ENCODE assay signal across 1 cellular context in the genomic region with DNA sequence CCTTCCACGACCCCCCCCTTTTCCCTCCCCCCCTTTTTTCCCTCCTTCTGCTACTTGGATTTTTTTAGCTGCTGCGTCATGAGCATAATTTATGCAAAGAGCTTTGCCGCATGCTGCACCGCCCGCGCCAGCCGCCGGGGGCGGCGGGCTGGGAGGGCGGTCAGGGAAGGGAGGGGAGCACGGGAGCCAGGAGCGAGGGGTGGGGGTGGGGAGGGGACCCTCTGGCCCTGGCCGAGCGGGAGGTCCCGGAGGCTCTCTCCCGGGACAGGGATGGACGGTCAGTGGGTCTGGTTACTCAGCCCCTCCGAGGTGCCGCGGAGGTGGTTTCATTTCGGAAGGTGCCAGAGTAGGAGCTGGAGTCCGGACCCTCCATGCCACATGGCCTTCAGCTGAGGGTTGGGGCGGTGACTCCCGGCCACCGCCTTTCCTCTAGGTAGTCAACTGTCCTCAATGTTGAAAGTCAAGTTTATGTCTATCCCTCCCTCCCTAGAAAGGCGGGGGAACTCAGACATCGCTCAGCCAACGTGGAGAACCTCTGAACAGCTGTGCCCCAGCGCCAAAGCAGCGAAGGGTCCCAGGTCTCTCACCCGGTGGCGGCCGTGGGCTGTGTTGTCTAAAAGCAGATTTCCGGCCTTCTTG.
A peak's percentile ranks its signal among the peaks of the same experiment; 100 is the strongest.
TF ChIP-seq lines count a peak whose summit lies in the region.

Gene POU6F1 (minus strand): TSS at position 95 of the 639 bp plus-strand sequence. CDS start 11,226 bp downstream, outside the sequence.

TF ChIP-seq in GM12878, 131 proteins besides CTCF, POLR2A, EP300 and RAD21 (continued from another document and continues in another):
- no peak for TF ChIP-seq NKRF (conservative IDR thresholded peaks at IDR 0.05)
- TF ChIP-seq FOXM1 (IDR thresholded peaks at IDR 0.05; ENCODE audit: low read depth, low read length), result no peak
- no peak for TF ChIP-seq MTA3 (IDR thresholded peaks at IDR 0.05; ENCODE audit: borderline replicate concordance, low read length)
- no peak for TF ChIP-seq ZNF24 (IDR thresholded peaks at IDR 0.05)
- TF ChIP-seq, protein P1, sequence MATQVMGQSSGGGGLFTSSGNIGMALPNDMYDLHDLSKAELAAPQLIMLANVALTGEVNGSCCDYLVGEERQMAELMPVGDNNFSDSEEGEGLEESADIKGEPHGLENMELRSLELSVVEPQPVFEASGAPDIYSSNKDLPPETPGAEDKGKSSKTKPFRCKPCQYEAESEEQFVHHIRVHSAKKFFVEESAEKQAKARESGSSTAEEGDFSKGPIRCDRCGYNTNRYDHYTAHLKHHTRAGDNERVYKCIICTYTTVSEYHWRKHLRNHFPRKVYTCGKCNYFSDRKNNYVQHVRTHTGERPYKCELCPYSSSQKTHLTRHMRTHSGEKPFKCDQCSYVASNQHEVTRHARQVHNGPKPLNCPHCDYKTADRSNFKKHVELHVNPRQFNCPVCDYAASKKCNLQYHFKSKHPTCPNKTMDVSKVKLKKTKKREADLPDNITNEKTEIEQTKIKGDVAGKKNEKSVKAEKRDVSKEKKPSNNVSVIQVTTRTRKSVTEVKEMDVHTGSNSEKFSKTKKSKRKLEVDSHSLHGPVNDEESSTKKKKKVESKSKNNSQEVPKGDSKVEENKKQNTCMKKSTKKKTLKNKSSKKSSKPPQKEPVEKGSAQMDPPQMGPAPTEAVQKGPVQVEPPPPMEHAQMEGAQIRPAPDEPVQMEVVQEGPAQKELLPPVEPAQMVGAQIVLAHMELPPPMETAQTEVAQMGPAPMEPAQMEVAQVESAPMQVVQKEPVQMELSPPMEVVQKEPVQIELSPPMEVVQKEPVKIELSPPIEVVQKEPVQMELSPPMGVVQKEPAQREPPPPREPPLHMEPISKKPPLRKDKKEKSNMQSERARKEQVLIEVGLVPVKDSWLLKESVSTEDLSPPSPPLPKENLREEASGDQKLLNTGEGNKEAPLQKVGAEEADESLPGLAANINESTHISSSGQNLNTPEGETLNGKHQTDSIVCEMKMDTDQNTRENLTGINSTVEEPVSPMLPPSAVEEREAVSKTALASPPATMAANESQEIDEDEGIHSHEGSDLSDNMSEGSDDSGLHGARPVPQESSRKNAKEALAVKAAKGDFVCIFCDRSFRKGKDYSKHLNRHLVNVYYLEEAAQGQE (IDR thresholded peaks at IDR 0.05; ENCODE audit: low read depth, low read length), result no peak
- no peak for TF ChIP-seq TBL1XR1 (IDR thresholded peaks at IDR 0.05; ENCODE audit: low read depth, low read length)
- no peak for TF ChIP-seq SPI1 (IDR thresholded peaks at IDR 0.05; ENCODE audit: borderline replicate concordance, insufficient read depth, low read depth, low read length)
- TF ChIP-seq USF2 (IDR thresholded peaks at IDR 0.05; ENCODE audit: borderline replicate concordance, low read depth, low read length), result no peak
- TF ChIP-seq ELK1 (IDR thresholded peaks at IDR 0.05; ENCODE audit: low read depth, low read length), result no peak
- no peak for TF ChIP-seq SMAD5 (IDR thresholded peaks at IDR 0.05; ENCODE audit: low read depth)
- TF ChIP-seq ZNF207 (IDR thresholded peaks at IDR 0.05; ENCODE audit: borderline replicate concordance), result no peak
- TF ChIP-seq, protein P2, sequence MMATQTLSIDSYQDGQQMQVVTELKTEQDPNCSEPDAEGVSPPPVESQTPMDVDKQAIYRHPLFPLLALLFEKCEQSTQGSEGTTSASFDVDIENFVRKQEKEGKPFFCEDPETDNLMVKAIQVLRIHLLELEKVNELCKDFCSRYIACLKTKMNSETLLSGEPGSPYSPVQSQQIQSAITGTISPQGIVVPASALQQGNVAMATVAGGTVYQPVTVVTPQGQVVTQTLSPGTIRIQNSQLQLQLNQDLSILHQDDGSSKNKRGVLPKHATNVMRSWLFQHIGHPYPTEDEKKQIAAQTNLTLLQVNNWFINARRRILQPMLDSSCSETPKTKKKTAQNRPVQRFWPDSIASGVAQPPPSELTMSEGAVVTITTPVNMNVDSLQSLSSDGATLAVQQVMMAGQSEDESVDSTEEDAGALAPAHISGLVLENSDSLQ (IDR thresholded peaks at IDR 0.05), result no peak
- TF ChIP-seq YY1 (IDR thresholded peaks at IDR 0.05; ENCODE audit: low read depth, low read length), result peak; percentile 20
- TF ChIP-seq BMI1 (IDR thresholded peaks at IDR 0.05; ENCODE audit: borderline replicate concordance), result no peak
- TF ChIP-seq, protein P3, sequence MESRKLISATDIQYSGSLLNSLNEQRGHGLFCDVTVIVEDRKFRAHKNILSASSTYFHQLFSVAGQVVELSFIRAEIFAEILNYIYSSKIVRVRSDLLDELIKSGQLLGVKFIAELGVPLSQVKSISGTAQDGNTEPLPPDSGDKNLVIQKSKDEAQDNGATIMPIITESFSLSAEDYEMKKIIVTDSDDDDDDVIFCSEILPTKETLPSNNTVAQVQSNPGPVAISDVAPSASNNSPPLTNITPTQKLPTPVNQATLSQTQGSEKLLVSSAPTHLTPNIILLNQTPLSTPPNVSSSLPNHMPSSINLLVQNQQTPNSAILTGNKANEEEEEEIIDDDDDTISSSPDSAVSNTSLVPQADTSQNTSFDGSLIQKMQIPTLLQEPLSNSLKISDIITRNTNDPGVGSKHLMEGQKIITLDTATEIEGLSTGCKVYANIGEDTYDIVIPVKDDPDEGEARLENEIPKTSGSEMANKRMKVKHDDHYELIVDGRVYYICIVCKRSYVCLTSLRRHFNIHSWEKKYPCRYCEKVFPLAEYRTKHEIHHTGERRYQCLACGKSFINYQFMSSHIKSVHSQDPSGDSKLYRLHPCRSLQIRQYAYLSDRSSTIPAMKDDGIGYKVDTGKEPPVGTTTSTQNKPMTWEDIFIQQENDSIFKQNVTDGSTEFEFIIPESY (IDR thresholded peaks at IDR 0.05), result no peak
- TF ChIP-seq SMAD1 (IDR thresholded peaks at IDR 0.05; ENCODE audit: low read depth, partially characterized antibody), result no peak
- no peak for TF ChIP-seq HDAC6 (IDR thresholded peaks at IDR 0.05; ENCODE audit: unreplicated experiment)
- TF ChIP-seq MYB (IDR thresholded peaks at IDR 0.05; ENCODE audit: borderline replicate concordance, low read depth, low read length), result no peak
- TF ChIP-seq SREBF1 (IDR thresholded peaks at IDR 0.05; ENCODE audit: low read length), result no peak
- no peak for TF ChIP-seq RCOR1 (conservative IDR thresholded peaks at IDR 0.05; ENCODE audit: low read depth, low read length)
- TF ChIP-seq POLR2AphosphoS2 (IDR thresholded peaks at IDR 0.05; ENCODE audit: low read depth, low read length), result no peak
- TF ChIP-seq BRCA1 (IDR thresholded peaks at IDR 0.05; ENCODE audit: low read depth, low read length), result no peak
- TF ChIP-seq, protein P4, sequence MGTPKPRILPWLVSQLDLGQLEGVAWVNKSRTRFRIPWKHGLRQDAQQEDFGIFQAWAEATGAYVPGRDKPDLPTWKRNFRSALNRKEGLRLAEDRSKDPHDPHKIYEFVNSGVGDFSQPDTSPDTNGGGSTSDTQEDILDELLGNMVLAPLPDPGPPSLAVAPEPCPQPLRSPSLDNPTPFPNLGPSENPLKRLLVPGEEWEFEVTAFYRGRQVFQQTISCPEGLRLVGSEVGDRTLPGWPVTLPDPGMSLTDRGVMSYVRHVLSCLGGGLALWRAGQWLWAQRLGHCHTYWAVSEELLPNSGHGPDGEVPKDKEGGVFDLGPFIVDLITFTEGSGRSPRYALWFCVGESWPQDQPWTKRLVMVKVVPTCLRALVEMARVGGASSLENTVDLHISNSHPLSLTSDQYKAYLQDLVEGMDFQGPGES (IDR thresholded peaks at IDR 0.05), result no peak
- TF ChIP-seq WRNIP1 (IDR thresholded peaks at IDR 0.05; ENCODE audit: borderline replicate concordance, low read depth, low read length), result no peak
- TF ChIP-seq CBX5 (IDR thresholded peaks at IDR 0.05; ENCODE audit: low read depth), result no peak
- TF ChIP-seq CHD1 (IDR thresholded peaks at IDR 0.05; ENCODE audit: low read depth, low read length), result no peak; the same call in 1 of the 2 replicates
- TF ChIP-seq HCFC1 (IDR thresholded peaks at IDR 0.05; ENCODE audit: low read length), result no peak
- no peak for TF ChIP-seq ZNF217 (IDR thresholded peaks at IDR 0.05)
- peak; percentile 45; the same call in 1 of the 2 replicates for TF ChIP-seq MAX (IDR thresholded peaks at IDR 0.05; ENCODE audit: low read depth, low read length)
- TF ChIP-seq, protein P5, sequence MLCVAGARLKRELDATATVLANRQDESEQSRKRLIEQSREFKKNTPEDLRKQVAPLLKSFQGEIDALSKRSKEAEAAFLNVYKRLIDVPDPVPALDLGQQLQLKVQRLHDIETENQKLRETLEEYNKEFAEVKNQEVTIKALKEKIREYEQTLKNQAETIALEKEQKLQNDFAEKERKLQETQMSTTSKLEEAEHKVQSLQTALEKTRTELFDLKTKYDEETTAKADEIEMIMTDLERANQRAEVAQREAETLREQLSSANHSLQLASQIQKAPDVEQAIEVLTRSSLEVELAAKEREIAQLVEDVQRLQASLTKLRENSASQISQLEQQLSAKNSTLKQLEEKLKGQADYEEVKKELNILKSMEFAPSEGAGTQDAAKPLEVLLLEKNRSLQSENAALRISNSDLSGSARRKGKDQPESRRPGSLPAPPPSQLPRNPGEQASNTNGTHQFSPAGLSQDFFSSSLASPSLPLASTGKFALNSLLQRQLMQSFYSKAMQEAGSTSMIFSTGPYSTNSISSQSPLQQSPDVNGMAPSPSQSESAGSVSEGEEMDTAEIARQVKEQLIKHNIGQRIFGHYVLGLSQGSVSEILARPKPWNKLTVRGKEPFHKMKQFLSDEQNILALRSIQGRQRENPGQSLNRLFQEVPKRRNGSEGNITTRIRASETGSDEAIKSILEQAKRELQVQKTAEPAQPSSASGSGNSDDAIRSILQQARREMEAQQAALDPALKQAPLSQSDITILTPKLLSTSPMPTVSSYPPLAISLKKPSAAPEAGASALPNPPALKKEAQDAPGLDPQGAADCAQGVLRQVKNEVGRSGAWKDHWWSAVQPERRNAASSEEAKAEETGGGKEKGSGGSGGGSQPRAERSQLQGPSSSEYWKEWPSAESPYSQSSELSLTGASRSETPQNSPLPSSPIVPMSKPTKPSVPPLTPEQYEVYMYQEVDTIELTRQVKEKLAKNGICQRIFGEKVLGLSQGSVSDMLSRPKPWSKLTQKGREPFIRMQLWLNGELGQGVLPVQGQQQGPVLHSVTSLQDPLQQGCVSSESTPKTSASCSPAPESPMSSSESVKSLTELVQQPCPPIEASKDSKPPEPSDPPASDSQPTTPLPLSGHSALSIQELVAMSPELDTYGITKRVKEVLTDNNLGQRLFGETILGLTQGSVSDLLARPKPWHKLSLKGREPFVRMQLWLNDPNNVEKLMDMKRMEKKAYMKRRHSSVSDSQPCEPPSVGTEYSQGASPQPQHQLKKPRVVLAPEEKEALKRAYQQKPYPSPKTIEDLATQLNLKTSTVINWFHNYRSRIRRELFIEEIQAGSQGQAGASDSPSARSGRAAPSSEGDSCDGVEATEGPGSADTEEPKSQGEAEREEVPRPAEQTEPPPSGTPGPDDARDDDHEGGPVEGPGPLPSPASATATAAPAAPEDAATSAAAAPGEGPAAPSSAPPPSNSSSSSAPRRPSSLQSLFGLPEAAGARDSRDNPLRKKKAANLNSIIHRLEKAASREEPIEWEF (IDR thresholded peaks at IDR 0.05; ENCODE audit: insufficient replicate concordance, low read depth, low read length), result no peak
- no peak for TF ChIP-seq SP1 (IDR thresholded peaks at IDR 0.05; ENCODE audit: low read depth, low read length)
- TF ChIP-seq ZBED1 (IDR thresholded peaks at IDR 0.05; ENCODE audit: borderline replicate concordance), result no peak
- TF ChIP-seq RB1 (IDR thresholded peaks at IDR 0.05; ENCODE audit: borderline replicate concordance), result no peak
- peak; percentile 6; the same call in 1 of the 2 replicates for TF ChIP-seq TCF12 (IDR thresholded peaks at IDR 0.05; ENCODE audit: low read depth, low read length)
- no peak for TF ChIP-seq LARP7 (IDR thresholded peaks at IDR 0.05)
- TF ChIP-seq RAD51 (IDR thresholded peaks at IDR 0.05), result no peak
- TF ChIP-seq USF1 (IDR thresholded peaks at IDR 0.05; ENCODE audit: borderline replicate concordance, extremely low read length, insufficient read depth, low read depth, low read length), result no peak
- TF ChIP-seq GABPA (IDR thresholded peaks at IDR 0.05; ENCODE audit: low read depth), result no peak
- no peak for TF ChIP-seq ZNF622 (IDR thresholded peaks at IDR 0.05)
- no peak for TF ChIP-seq KDM1A (IDR thresholded peaks at IDR 0.05; ENCODE audit: borderline replicate concordance)
- TF ChIP-seq CREM (IDR thresholded peaks at IDR 0.05; ENCODE audit: low read depth), result no peak
- TF ChIP-seq NR2C1 (IDR thresholded peaks at IDR 0.05), result no peak
- TF ChIP-seq BCL11A (IDR thresholded peaks at IDR 0.05; ENCODE audit: low read depth, low read length), result no peak
